ENCODE assay signal across 22 cellular contexts in the genomic region with DNA sequence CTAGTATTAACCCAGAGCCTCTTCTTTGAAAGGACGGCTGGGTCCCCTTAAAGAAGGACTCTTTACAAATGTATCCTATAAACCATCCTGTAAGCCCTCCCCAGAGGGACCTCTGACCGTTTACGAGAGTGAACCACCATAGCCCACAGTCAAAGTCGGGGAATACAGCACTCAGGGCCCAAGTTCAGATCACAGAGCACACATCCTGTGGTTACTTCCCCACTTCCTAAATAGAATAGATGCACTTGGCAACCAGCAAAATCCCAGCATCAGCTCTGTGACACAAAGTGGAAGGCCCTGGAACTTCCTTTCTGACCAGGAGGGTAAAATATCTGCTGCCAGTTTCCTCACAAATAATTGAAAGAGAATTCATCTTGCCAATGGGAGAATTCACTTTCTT. TPM values are rescaled to one million over a fixed set of nuclear protein-coding genes. Genes with fewer than 3 reads are reported as not detected.
A peak's percentile ranks its signal among the peaks of the same experiment; 100 is the strongest.
DNase-seq lines count a peak whose midpoint lies in the region; ATAC-seq, FAIRE-seq and TF ChIP-seq lines count a peak whose summit lies in the region.
"Had no signal": no experiment of that assay in that cellular context is flagged by ENCODE, and none has a peak within 500 bp of the region (broad histone marks: within the 10 kb centered on the region; RNA-seq: fewer than 3 reads in every experiment).

No MANE protein-coding gene starts in this region.

- no peak overlapping the region for H2AFZ ChIP-seq in neuronal stem cell (ENCODE audit: low read length)

- H4K8ac ChIP-seq in neuronal stem cell (ENCODE audit: low read depth, low read length) (no peak overlapping the region), mesendoderm (ENCODE audit: low read depth, low read length) (no peak overlapping the region)

- H2BK5ac ChIP-seq in neuronal stem cell (ENCODE audit: low read length) (no peak overlapping the region), mesendoderm (ENCODE audit: low read length) (no peak overlapping the region)

- H3K27me3 ChIP-seq in BLaER1 treated with 17β-estradiol and CSF1 and Interleukin-3, amounts not matched to agents 10 nM and 100 nM: peaks cover 0 to 9% (median 4%) of the 10 kb centered on the region in 11 experiments; a peak in 9 of 22 replicates
- H3K27me3 ChIP-seq in neuronal stem cell (ENCODE audit: control insufficient read depth in 3 of 3, insufficient read depth in 3 of 3, low read depth in 1 of 3, low read length in 3 of 3) (no peaks in the 10 kb centered on the region), mesendoderm (ENCODE audit: insufficient read depth, low read length, poor library complexity) (no peaks in the 10 kb centered on the region)
- H3K27me3 ChIP-seq: BE2C had no signal

- peaks cover 27 to 54% (median 42%) of the 10 kb centered on the region in 10 experiments for H3K4me1 ChIP-seq in BLaER1 treated with 17β-estradiol and CSF1 and Interleukin-3, amounts not matched to agents 10 nM and 100 nM
- H3K4me1 ChIP-seq in neuronal stem cell (ENCODE audit: control insufficient read depth in 2 of 2, insufficient read depth in 1 of 2, low read depth in 1 of 2, low read length in 2 of 2) (no peaks in the 10 kb centered on the region), mesendoderm (ENCODE audit: control insufficient read depth, low read depth, low read length) (peaks cover 21% of the 10 kb centered on the region)
- H3K4me1 ChIP-seq: BE2C had no signal

- H3K18ac ChIP-seq in neuronal stem cell (ENCODE audit: low read length): no peak overlapping the region
- no peak overlapping the region for H3K18ac ChIP-seq in mesendoderm (ENCODE audit: low read length)

- H3K4ac ChIP-seq in neuronal stem cell (ENCODE audit: low read length) (no peak overlapping the region), mesendoderm (ENCODE audit: low read depth, low read length) (no peak overlapping the region)

- H4K20me1 ChIP-seq in BLaER1 treated with 17β-estradiol and CSF1 and Interleukin-3, amounts not matched to agents 10 nM and 100 nM: no peaks in the 10 kb centered on the region

- H2BK15ac ChIP-seq in neuronal stem cell (ENCODE audit: low read length) (no peak overlapping the region), mesendoderm (replicated peaks; ENCODE audit: low read depth) (no peak overlapping the region)

- no peak for DNase-seq in GM19239 (ENCODE audit: insufficient read length, low spot score)
- DNase-seq in NB4 (ENCODE audit: low read depth): peak; percentile 7
- DNase-seq in coronary artery (ENCODE audit: low spot score): peak; percentile 21
- DNase-seq in neuronal stem cell (ENCODE audit: low spot score): no peak
- DNase-seq in mesendoderm: no peak
- no peak for DNase-seq in HCEC 1CT
- DNase-seq: BE2C; Calu3; CD4-positive, alpha-beta memory T cell; H9; IMR-90; NCI-H1105 treated with DMSO at 0.1 percent for 48 hours; NCI-H1694; NCI-H2081 treated with DMSO at 0.1 percent for 48 hours; NCI-H446 treated with DMSO at 0.1 percent for 48 hours; OCI-M1; SHP77 had no signal

- no peaks in the 10 kb centered on the region for H3K79me2 ChIP-seq in mesendoderm (ENCODE audit: control insufficient read depth, insufficient read depth, low read length)

- peaks cover 0 to 8% (median 0%) of the 10 kb centered on the region in 11 experiments; a peak in 2 of 22 replicates for H3K9me3 ChIP-seq in BLaER1 treated with 17β-estradiol and CSF1 and Interleukin-3, amounts not matched to agents 10 nM and 100 nM (replicated peaks in 1 of 11)
- peaks cover 0 to 2% of the 10 kb centered on the region in 2 donors for H3K9me3 ChIP-seq in neuronal stem cell (replicated peaks in 1 of 2; ENCODE audit: control insufficient read depth in 2 of 2, insufficient read depth in 1 of 2, low read depth in 1 of 2, low read length in 2 of 2)
- H3K9me3 ChIP-seq: BE2C had no signal

- no peak overlapping the region for H2AK5ac ChIP-seq in neuronal stem cell (ENCODE audit: low read depth, low read length)
- H2AK5ac ChIP-seq in mesendoderm (ENCODE audit: low read length): no peak overlapping the region

- no peak overlapping the region for H2BK12ac ChIP-seq in neuronal stem cell (ENCODE audit: low read length)

- no peak overlapping the region for H3K14ac ChIP-seq in neuronal stem cell (ENCODE audit: low read length)

- H3K36me3 ChIP-seq in BLaER1 treated with 17β-estradiol and CSF1 and Interleukin-3, amounts not matched to agents 10 nM and 100 nM: no peaks in the 10 kb centered on the region
- H3K36me3 ChIP-seq in neuronal stem cell (replicated peaks in 1 of 2; ENCODE audit: control insufficient read depth in 2 of 2, insufficient read depth in 2 of 2, low read length in 2 of 2): peaks cover 0 to 6% of the 10 kb centered on the region in 2 donors
- no peaks in the 10 kb centered on the region for H3K36me3 ChIP-seq in mesendoderm (ENCODE audit: control insufficient read depth, insufficient read depth, low read length)
- H3K36me3 ChIP-seq: BE2C had no signal

- H4K5ac ChIP-seq in mesendoderm (ENCODE audit: low read length): no peak overlapping the region

- H3K56ac ChIP-seq in mesendoderm (ENCODE audit: low read length): no peak overlapping the region

- peak; percentile 49 for FAIRE-seq in GM19239 (lab: Jason Lieb, UNC)
- FAIRE-seq: A204.1, HTR-8/SVneo had no signal

- TF ChIP-seq POLR2A in NB4 (IDR thresholded peaks at IDR 0.05; ENCODE audit: extremely low read depth, insufficient read length): no peak

- H3K23ac ChIP-seq in neuronal stem cell (ENCODE audit: low read depth, low read length, poor library complexity): no peak overlapping the region
- H3K23ac ChIP-seq in mesendoderm (ENCODE audit: low read length): no peak overlapping the region

- peak overlapping the region; percentile 56 to 81 (median 71) for H3K4me2 ChIP-seq in BLaER1 treated with 17β-estradiol and CSF1 and Interleukin-3, amounts not matched to agents 10 nM and 100 nM
- no peak overlapping the region for H3K4me2 ChIP-seq in neuronal stem cell (ENCODE audit: insufficient read depth, low read length, poor library complexity, severe bottlenecking)
- H3K4me2 ChIP-seq in mesendoderm (ENCODE audit: low read length): no peak overlapping the region

- peak overlapping the region in 1 of 11 experiments; percentile 10; a peak in 1 of 22 replicates for H3K27ac ChIP-seq in BLaER1 treated with 17β-estradiol and CSF1 and Interleukin-3, amounts not matched to agents 10 nM and 100 nM
- H3K27ac ChIP-seq in coronary artery (no peak overlapping the region), neuronal stem cell (replicated peaks; ENCODE audit: low read length) (no peak overlapping the region), mesendoderm (ENCODE audit: low read depth, low read length) (no peak overlapping the region)
- H3K27ac ChIP-seq: SK-N-MC had no signal

- H3K9ac ChIP-seq in BLaER1 treated with 17β-estradiol and CSF1 and Interleukin-3, amounts not matched to agents 10 nM and 100 nM: no peak overlapping the region
- H3K9ac ChIP-seq in neuronal stem cell (ENCODE audit: low read depth, low read length, poor library complexity) (no peak overlapping the region), mesendoderm (ENCODE audit: low read length) (no peak overlapping the region)

- ATAC-seq in GM19328 (IDR thresholded peaks at IDR 0.05; ENCODE audit: unreplicated experiment): no peak

- TF ChIP-seq CTCF in NB4 (IDR thresholded peaks at IDR 0.05; ENCODE audit: low read depth, low read length) (no peak), coronary artery (IDR thresholded peaks at IDR 0.05) (no peak)

- H4K91ac ChIP-seq in neuronal stem cell (ENCODE audit: low read depth, low read length, poor library complexity): no peak overlapping the region

- no peak overlapping the region for H3K4me3 ChIP-seq in BLaER1 treated with 17β-estradiol and CSF1 and Interleukin-3, amounts not matched to agents 10 nM and 100 nM
- H3K4me3 ChIP-seq in NB4 (ENCODE audit: low read depth, low read length) (no peak overlapping the region), coronary artery (no peak overlapping the region), neuronal stem cell (ENCODE audit: low read length in 2 of 2) (no peak overlapping the region), mesendoderm (ENCODE audit: low read length) (no peak overlapping the region)
- H3K4me3 ChIP-seq: SK-N-MC had no signal

- WGBS in neuronal stem cell (ENCODE audit: extremely low coverage in 2 of 2, insufficient read length in 2 of 2, insufficient replicate concordance in 1 of 2), 2 donors: no CpG with 5 or more reads among the region's 4 CpGs
- no CpG with 5 or more reads among the region's 4 CpGs for WGBS in mesendoderm (ENCODE audit: extremely low coverage, insufficient coverage, low lambda C conversion rate)

- no peaks in the 10 kb centered on the region for H3K79me1 ChIP-seq in neuronal stem cell (ENCODE audit: low read depth, low read length)
- H3K79me1 ChIP-seq in mesendoderm (ENCODE audit: low read length): no peaks in the 10 kb centered on the region

- H2BK120ac ChIP-seq in neuronal stem cell (ENCODE audit: low read depth, low read length): no peak overlapping the region
- no peak overlapping the region for H2BK120ac ChIP-seq in mesendoderm (ENCODE audit: low read depth, low read length)

RNA-seq across cellular contexts. Expression of a gene that starts 6.8 kb away (rescaled TPM):
- polyA plus RNA-seq in neuronal stem cell (2013, experiment 1 of 2): 21.7 TPM
- 21.3 TPM for polyA plus RNA-seq in neuronal stem cell (2013, experiment 2 of 2)
- polyA plus RNA-seq in mesendoderm (2013, experiment 1 of 2): 8.6 TPM
- polyA plus RNA-seq in mesendoderm (2013, experiment 2 of 2): 8.8 TPM
- polyA plus RNA-seq: CD4-positive, alpha-beta memory T cell; IMR-90 had no signal

RNA-seq across cellular contexts. Expression of a gene that starts 38.6 kb away (rescaled TPM):
- 24.0 TPM for polyA plus RNA-seq in neuronal stem cell (2013, experiment 1 of 2)
- polyA plus RNA-seq in neuronal stem cell (2013, experiment 2 of 2): 24.2 TPM
- polyA plus RNA-seq in mesendoderm (2013, experiment 1 of 2): 28.7 TPM
- polyA plus RNA-seq in mesendoderm (2013, experiment 2 of 2): 27.7 TPM

Comparison
In these comparisons a context has a peak if more than half of its experiments do, and no peak if none do; other contexts are left out.
1. H3K4me2 ChIP-seq: peak in BLaER1 treated with 17β-estradiol and CSF1 and Interleukin-3, amounts not matched to agents 10 nM and 100 nM (11 of 11); none in neuronal stem cell (single experiment) and mesendoderm (single experiment).
2. DNase-seq: peak in NB4 (single experiment) and coronary artery (single experiment); none in GM19239 (single experiment), neuronal stem cell (single experiment), mesendoderm (single experiment) and HCEC 1CT (single experiment).